1 cellular context compared by ENCODE assay signal in genomic region chr14:22589096-22589839, GRCh38.
TF ChIP-seq lines count a peak whose summit lies in the region.

Gene DAD1, minus strand, starts transcription at chr14:22589224. Its CDS starts 67 bp downstream, at chr14:22589157.

TF ChIP-seq in K562, 482 proteins besides CTCF, POLR2A, EP300 and RAD21 (continued from another document and continues in another):
- TF ChIP-seq ZFP91 (CRISPR knock-in tag; IDR thresholded peaks at IDR 0.05) (no peak), HOXB6 (CRISPR knock-in tag; IDR thresholded peaks at IDR 0.05; ENCODE audit: borderline replicate concordance) (no peak), CBFA2T2 (conservative IDR thresholded peaks at IDR 0.05) (no peak), ARID1B (IDR thresholded peaks at IDR 0.05) (no peak), FIP1L1 (IDR thresholded peaks at IDR 0.05; ENCODE audit: low read depth, low read length, poor library complexity, severe bottlenecking) (no peak), BACH1 (tag; IDR thresholded peaks at IDR 0.05) (no peak), ZNF280A (IDR thresholded peaks at IDR 0.05; ENCODE audit: low read depth, partially characterized antibody) (no peak), ARID2 (IDR thresholded peaks at IDR 0.05) (no peak), RERE (CRISPR knock-in tag; IDR thresholded peaks at IDR 0.05; ENCODE audit: borderline replicate concordance) (no peak), VEZF1 (CRISPR knock-in tag; IDR thresholded peaks at IDR 0.05) (0 out of 2 replicates have a peak, but pooled peaks have one; percentile 20), CREB5 (CRISPR knock-in tag; IDR thresholded peaks at IDR 0.05) (no peak), TBP (optimal IDR thresholded peaks at IDR 0.05; ENCODE audit: low read depth, low read length) (peak; percentile 56), ZNF778 (CRISPR knock-in tag; IDR thresholded peaks at IDR 0.05) (no peak), ATF1 (CRISPR knock-in tag; IDR thresholded peaks at IDR 0.05) (no peak), ATF1 (tag; IDR thresholded peaks at IDR 0.05) (peak; percentile 79), SRSF3 (IDR thresholded peaks at IDR 0.05; ENCODE audit: insufficient read depth, low read length) (no peak), NELFE (IDR thresholded peaks at IDR 0.05; ENCODE audit: insufficient read depth, insufficient read length) (no peak), PRPF4 (IDR thresholded peaks at IDR 0.05; ENCODE audit: insufficient read depth, low read depth, low read length, poor library complexity, severe bottlenecking) (no peak), PHF8 (IDR thresholded peaks at IDR 0.05; ENCODE audit: borderline replicate concordance, low read length) (peak; percentile 84; the same call in 1 of the 2 replicates), IRF2 (CRISPR knock-in tag; IDR thresholded peaks at IDR 0.05) (no peak), PTTG1 (tag; IDR thresholded peaks at IDR 0.05; ENCODE audit: low read depth) (no peak), ZNF174 (CRISPR knock-in tag; IDR thresholded peaks at IDR 0.05) (no peak), ZNF551 (CRISPR knock-in tag; IDR thresholded peaks at IDR 0.05) (no peak), SMAD1 (IDR thresholded peaks at IDR 0.05; ENCODE audit: low read depth, low read length, partially characterized antibody) (peak; percentile 9), DPF2 (IDR thresholded peaks at IDR 0.05) (no peak), SIRT6 (IDR thresholded peaks at IDR 0.05; ENCODE audit: low read depth, low read length) (no peak), ZNF212 (CRISPR knock-in tag; IDR thresholded peaks at IDR 0.05) (no peak), KAT7 (CRISPR knock-in tag; IDR thresholded peaks at IDR 0.05; ENCODE audit: borderline replicate concordance) (no peak), RFX7 (CRISPR knock-in tag; IDR thresholded peaks at IDR 0.05) (no peak), HMG20B (CRISPR knock-in tag; IDR thresholded peaks at IDR 0.05) (no peak), NRF1 (conservative IDR thresholded peaks at IDR 0.05 in 1 of 2, IDR thresholded peaks at IDR 0.05 in 1 of 2) (peak; percentile 99), GABPB1 (CRISPR knock-in tag; IDR thresholded peaks at IDR 0.05) (peak; percentile 63; the same call in 1 of the 2 replicates), NR3C1 (CRISPR knock-in tag; IDR thresholded peaks at IDR 0.05) (no peak), CREM (IDR thresholded peaks at IDR 0.05; ENCODE audit: low read depth) (peak; percentile 71), ZNF76 (CRISPR knock-in tag; IDR thresholded peaks at IDR 0.05; ENCODE audit: borderline replicate concordance) (no peak), ARNT (IDR thresholded peaks at IDR 0.05) (no peak), GATAD2A (IDR thresholded peaks at IDR 0.05) (no peak), YBX1 (IDR thresholded peaks at IDR 0.05) (no peak), ZNF695 (CRISPR knock-in tag; IDR thresholded peaks at IDR 0.05) (no peak), ZNF707 (CRISPR knock-in tag; conservative IDR thresholded peaks at IDR 0.05) (no peak), NCOA2 (IDR thresholded peaks at IDR 0.05; ENCODE audit: partially characterized antibody in 2 of 2) (no peak), FOXO4 (CRISPR knock-in tag; IDR thresholded peaks at IDR 0.05) (no peak), ZFPM2 (CRISPR knock-in tag; IDR thresholded peaks at IDR 0.05) (no peak), ZNF668 (CRISPR knock-in tag; IDR thresholded peaks at IDR 0.05) (no peak), CTBP1 (IDR thresholded peaks at IDR 0.05; ENCODE audit: borderline replicate concordance) (peak; percentile 63), DEAF1 (CRISPR knock-in tag; IDR thresholded peaks at IDR 0.05) (no peak), TAL1 (IDR thresholded peaks at IDR 0.05) (no peak), DIDO1 (tag; IDR thresholded peaks at IDR 0.05; ENCODE audit: low read depth) (no peak), ZNF133 (CRISPR knock-in tag; IDR thresholded peaks at IDR 0.05) (no peak), DMBX1 (CRISPR knock-in tag; IDR thresholded peaks at IDR 0.05; ENCODE audit: borderline replicate concordance) (no peak), NR2F6 (CRISPR knock-in tag; IDR thresholded peaks at IDR 0.05) (no peak), PCBP1 (IDR thresholded peaks at IDR 0.05; ENCODE audit: low read depth, low read length, poor library complexity, severe bottlenecking) (no peak), ZNF518B (CRISPR knock-in tag; IDR thresholded peaks at IDR 0.05) (no peak), HDAC8 (tag; IDR thresholded peaks at IDR 0.05) (no peak), HDAC3 (IDR thresholded peaks at IDR 0.05; ENCODE audit: borderline replicate concordance, partially characterized antibody) (no peak), KLF16 (IDR thresholded peaks at IDR 0.05) (no peak), CBFA2T3 (IDR thresholded peaks at IDR 0.05) (no peak), CSDE1 (IDR thresholded peaks at IDR 0.05) (peak in 1 of 2 experiments; percentile 79; a peak in 2 of 4 replicates), ZNF134 (CRISPR knock-in tag; conservative IDR thresholded peaks at IDR 0.05) (no peak), EP400 (IDR thresholded peaks at IDR 0.05) (peak; percentile 57)
